In the genomic region with DNA sequence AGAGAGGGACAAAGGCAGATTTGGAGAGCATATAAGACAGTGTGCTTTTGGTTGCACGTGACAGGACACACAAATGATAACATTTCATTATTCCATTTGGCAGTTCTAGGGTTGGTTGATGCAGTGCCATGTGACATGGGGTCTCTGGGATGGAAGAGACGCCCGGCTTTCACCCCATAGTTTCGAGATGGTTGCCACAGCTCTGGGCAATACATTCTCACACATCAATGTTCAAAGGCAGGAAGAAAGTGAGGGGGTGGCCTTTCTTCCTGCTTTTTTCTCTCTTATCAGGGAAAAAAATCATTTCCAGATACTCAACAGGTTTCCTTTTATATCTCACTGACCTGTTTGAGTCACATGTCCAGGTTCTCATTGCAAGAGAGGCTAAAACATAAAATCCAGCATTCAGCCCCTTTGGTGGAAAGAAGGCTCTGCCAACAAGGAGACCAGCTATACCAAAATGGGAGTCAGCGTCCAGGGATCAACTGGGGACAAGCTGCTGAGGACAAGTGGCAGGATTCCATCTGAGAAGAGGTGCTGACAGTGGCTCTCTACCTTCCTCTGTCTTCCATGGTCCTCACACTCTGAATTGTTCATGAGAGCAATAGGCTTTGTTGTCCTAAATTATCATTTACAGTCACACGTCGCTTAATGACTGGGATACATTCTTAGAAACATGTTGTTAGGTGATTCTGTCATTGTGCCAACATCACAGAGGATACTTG, we compare ENCODE assay signal across 27 cellular contexts. TPM values are rescaled to one million over a fixed set of nuclear protein-coding genes. Genes with fewer than 3 reads are reported as not detected.
DNase-seq lines count a peak whose midpoint lies in the region; ATAC-seq lines count a peak whose summit lies in the region.
"Had no signal": no experiment of that assay in that cellular context is flagged by ENCODE, and none has a peak within 500 bp of the region (broad histone marks: within the 10 kb centered on the region; RNA-seq: fewer than 3 reads in every experiment).

No MANE protein-coding gene starts in this region.

- no peaks in the 10 kb centered on the region for H3K79me1 ChIP-seq in neuronal stem cell (ENCODE audit: low read depth, low read length)

- no peak overlapping the region for H2BK15ac ChIP-seq in neuronal stem cell (ENCODE audit: low read length)

- no peak overlapping the region for H3K27ac ChIP-seq in neuronal stem cell (replicated peaks; ENCODE audit: low read length)
- H3K27ac ChIP-seq: adrenal gland, gastrocnemius medialis, ovary, Peyer's patch, skin epidermis, testis had no signal

- DNase-seq in activated naive CD4-positive, alpha-beta T cell treated with anti-CD3 and anti-CD28 coated beads, Interleukin-2, amount 50 U/mL, for 72 hours (ENCODE audit: low spot score in 2 of 2) = no peak
- no peak for DNase-seq in activated naive CD4-positive, alpha-beta T cell treated with anti-CD3 and anti-CD28 coated beads, Interleukin-2, amount 50 U/mL, for 16 hours
- DNase-seq in dermis blood vessel endothelial cell = peak; percentile 68
- no peak for DNase-seq in neuronal stem cell (ENCODE audit: low spot score)
- DNase-seq: activated CD4-positive, alpha-beta T cell treated with anti-CD3 and anti-CD28 coated beads for 1 hour; activated gamma-delta T cell treated with Interleukin-2 at 50 U/mL for 16 hours; activated T-cell treated with anti-CD3 and anti-CD28 coated beads, Interleukin-2, amount 50 U/mL, for 1 hour; adrenal gland; CD4-positive, alpha-beta T cell; gastrocnemius medialis; mucosa of descending colon; NCI-H1048; NCI-H1694; ovary; Peyer's patch; SIG-M5; stimulated activated naive CD4-positive, alpha-beta T cell; testis had no signal

- H2AK5ac ChIP-seq in neuronal stem cell (ENCODE audit: low read depth, low read length) = no peak overlapping the region

- peak overlapping the region; percentile 12 to 55 for H3K27ac Mint-ChIP-seq in activated naive CD4-positive, alpha-beta T cell treated with anti-CD3 and anti-CD28 coated beads, Interleukin-2, amount 50 U/mL, for 72 hours
- peak overlapping the region in 2 of 3 donors; percentile 0 to 12 for H3K27ac Mint-ChIP-seq in IgD-negative memory B cell
- H3K27ac Mint-ChIP-seq: CD4-positive, alpha-beta T cell; dendritic cell treated with granulocyte-macrophage colony-stimulating factor and Interleukin-4, amounts not matched to agents 40 ng/mL and 50 ng/mL, for 4 days; natural killer cell treated with Interleukin-12 subunit alpha and Interleukin-12 subunit beta and Interleukin-15 and Interleukin-18, amount 100 ng/mL, for 72 hours; T-helper 2 cell treated with Interferon-gamma antibody and Interleukin-4, amounts not matched to agents 5 μg/mL and 100 μg/mL, for 36 hours had no signal

- no peak overlapping the region for H3K9ac ChIP-seq in neuronal stem cell (ENCODE audit: low read depth, low read length, poor library complexity)

- no peaks in the 10 kb centered on the region for H3K27me3 ChIP-seq in neuronal stem cell (ENCODE audit: control insufficient read depth in 3 of 3, insufficient read depth in 3 of 3, low read depth in 1 of 3, low read length in 3 of 3)
- H3K27me3 ChIP-seq: adrenal gland, gastrocnemius medialis, ovary, Peyer's patch, testis had no signal

- H3K4me3 Mint-ChIP-seq in IgD-negative memory B cell = no peak overlapping the region
- H3K4me3 Mint-ChIP-seq: CD4-positive, alpha-beta T cell; central memory CD8-positive, alpha-beta T cell; dendritic cell treated with granulocyte-macrophage colony-stimulating factor and Interleukin-4, amounts not matched to agents 40 ng/mL and 50 ng/mL, for 4 days; natural killer cell treated with Interleukin-12 subunit alpha and Interleukin-12 subunit beta and Interleukin-15 and Interleukin-18, amount 100 ng/mL, for 72 hours; T-helper 2 cell treated with Interferon-gamma antibody and Interleukin-4, amounts not matched to agents 5 μg/mL and 100 μg/mL, for 36 hours had no signal

- no peak overlapping the region for H2BK12ac ChIP-seq in neuronal stem cell (ENCODE audit: low read length)

- H4K8ac ChIP-seq in neuronal stem cell (ENCODE audit: low read depth, low read length) = no peak overlapping the region

- H3K9me3 ChIP-seq in neuronal stem cell (replicated peaks in 1 of 2; ENCODE audit: control insufficient read depth in 2 of 2, insufficient read depth in 1 of 2, low read depth in 1 of 2, low read length in 2 of 2) = no peaks in the 10 kb centered on the region
- H3K9me3 ChIP-seq: adrenal gland, gastrocnemius medialis, mucosa of descending colon, ovary, Peyer's patch, testis had no signal

- no peak overlapping the region for H2BK5ac ChIP-seq in neuronal stem cell (ENCODE audit: low read length)

- no peak overlapping the region for H3K23ac ChIP-seq in neuronal stem cell (ENCODE audit: low read depth, low read length, poor library complexity)

- no peak overlapping the region for H2BK120ac ChIP-seq in neuronal stem cell (ENCODE audit: low read depth, low read length)

- peak overlapping the region; percentile 31 for H2AFZ ChIP-seq in neuronal stem cell (ENCODE audit: low read length)

- H3K4ac ChIP-seq in neuronal stem cell (ENCODE audit: low read length) = no peak overlapping the region

- no peaks in the 10 kb centered on the region for H3K9me3 Mint-ChIP-seq in activated naive CD4-positive, alpha-beta T cell treated with anti-CD3 and anti-CD28 coated beads, Interleukin-2, amount 50 U/mL, for 72 hours
- no peaks in the 10 kb centered on the region for H3K9me3 Mint-ChIP-seq in IgD-negative memory B cell
- H3K9me3 Mint-ChIP-seq: CD4-positive, alpha-beta T cell; central memory CD8-positive, alpha-beta T cell; dendritic cell treated with granulocyte-macrophage colony-stimulating factor and Interleukin-4, amounts not matched to agents 40 ng/mL and 50 ng/mL, for 4 days; natural killer cell treated with Interleukin-12 subunit alpha and Interleukin-12 subunit beta and Interleukin-15 and Interleukin-18, amount 100 ng/mL, for 72 hours; T-helper 2 cell treated with Interferon-gamma antibody and Interleukin-4, amounts not matched to agents 5 μg/mL and 100 μg/mL, for 36 hours had no signal

- no peak overlapping the region for H3K18ac ChIP-seq in neuronal stem cell (ENCODE audit: low read length)

- no CpG with 5 or more reads among the region's 7 CpGs for whole genome bisulfite sequencing in neuronal stem cell (ENCODE audit: extremely low coverage in 2 of 2, insufficient read length in 2 of 2, insufficient replicate concordance in 1 of 2), 2 donors

- H3K36me3 ChIP-seq in neuronal stem cell (replicated peaks in 1 of 2; ENCODE audit: control insufficient read depth in 2 of 2, insufficient read depth in 2 of 2, low read length in 2 of 2) = no peaks in the 10 kb centered on the region
- H3K36me3 ChIP-seq: adrenal gland, gastrocnemius medialis, ovary, Peyer's patch had no signal

- no peak overlapping the region for H3K14ac ChIP-seq in neuronal stem cell (ENCODE audit: low read length)

- no peak overlapping the region for H3K4me2 ChIP-seq in neuronal stem cell (ENCODE audit: insufficient read depth, low read length, poor library complexity, severe bottlenecking)

- no peaks in the 10 kb centered on the region for H3K27me3 Mint-ChIP-seq in IgD-negative memory B cell
- H3K27me3 Mint-ChIP-seq: CD4-positive, alpha-beta T cell; central memory CD8-positive, alpha-beta T cell; dendritic cell treated with granulocyte-macrophage colony-stimulating factor and Interleukin-4, amounts not matched to agents 40 ng/mL and 50 ng/mL, for 4 days; natural killer cell treated with Interleukin-12 subunit alpha and Interleukin-12 subunit beta and Interleukin-15 and Interleukin-18, amount 100 ng/mL, for 72 hours had no signal

- H4K91ac ChIP-seq in neuronal stem cell (ENCODE audit: low read depth, low read length, poor library complexity) = no peak overlapping the region

- peaks cover 0 to 4% (median 1%) of the 10 kb centered on the region in 3 donors for H3K4me1 Mint-ChIP-seq in IgD-negative memory B cell

- no peak overlapping the region for H3K4me3 ChIP-seq in neuronal stem cell (ENCODE audit: low read length in 2 of 2)
- H3K4me3 ChIP-seq: adrenal gland, gastrocnemius medialis, lung, mucosa of descending colon, ovary, Peyer's patch, skin epidermis, testis had no signal

- H3K36me3 Mint-ChIP-seq in activated naive CD4-positive, alpha-beta T cell treated with anti-CD3 and anti-CD28 coated beads, Interleukin-2, amount 50 U/mL, for 72 hours = no peaks in the 10 kb centered on the region
- H3K36me3 Mint-ChIP-seq in IgD-negative memory B cell = peaks cover 1% of the 10 kb centered on the region
- H3K36me3 Mint-ChIP-seq: natural killer cell treated with Interleukin-12 subunit alpha and Interleukin-12 subunit beta and Interleukin-15 and Interleukin-18, amount 100 ng/mL, for 72 hours had no signal

- peak in 1 of 2 donors; percentile 36 for ATAC-seq in activated naive CD4-positive, alpha-beta T cell treated with anti-CD3 and anti-CD28 coated beads, Interleukin-2, amount 50 U/mL, for 72 hours
- ATAC-seq in GM18517 (IDR thresholded peaks at IDR 0.05; ENCODE audit: unreplicated experiment) = no peak
- no peak for ATAC-seq in GM21723 (IDR thresholded peaks at IDR 0.05; ENCODE audit: unreplicated experiment)
- ATAC-seq: gastrocnemius medialis; mucosa of descending colon; natural killer cell treated with Interleukin-12 subunit alpha and Interleukin-12 subunit beta and Interleukin-15 and Interleukin-18, amount 100 ng/mL, for 72 hours had no signal

- H3K4me1 ChIP-seq in neuronal stem cell (ENCODE audit: control insufficient read depth in 2 of 2, insufficient read depth in 1 of 2, low read depth in 1 of 2, low read length in 2 of 2) = no peaks in the 10 kb centered on the region
- H3K4me1 ChIP-seq: adrenal gland, Peyer's patch, testis had no signal

RNA-seq across cellular contexts. Expression of a gene that starts 29.1 kb away (rescaled TPM):
- total RNA-seq in activated naive CD4-positive, alpha-beta T cell treated with anti-CD3 and anti-CD28 coated beads, Interleukin-2, amount 50 U/mL, for 72 hours = 100 to 1,000 TPM; 103 to 130 TPM
- polyA plus RNA-seq in IgD-negative memory B cell = 91.6 TPM
- total RNA-seq in dermis blood vessel endothelial cell = 5.6 and 7.6 TPM in 2 replicates
- polyA plus RNA-seq in neuronal stem cell (2013, experiment 1 of 2) = 0.88 TPM
- polyA plus RNA-seq in neuronal stem cell (2013, experiment 2 of 2) = 0.97 TPM

Comparison
In these comparisons a context has a peak if more than half of its experiments do, and no peak if none do; other contexts are left out.
1. RNA of a gene that starts 29.1 kb away (total RNA-seq): 103 to 130 TPM in activated naive CD4-positive, alpha-beta T cell treated with anti-CD3 and anti-CD28 coated beads, Interleukin-2, amount 50 U/mL, for 72 hours; 5.6 to 7.6 TPM in dermis blood vessel endothelial cell; every median in the first group is over 10 times any median in the second.